ENCODE assay signal across 8 cellular contexts in the genomic region with DNA sequence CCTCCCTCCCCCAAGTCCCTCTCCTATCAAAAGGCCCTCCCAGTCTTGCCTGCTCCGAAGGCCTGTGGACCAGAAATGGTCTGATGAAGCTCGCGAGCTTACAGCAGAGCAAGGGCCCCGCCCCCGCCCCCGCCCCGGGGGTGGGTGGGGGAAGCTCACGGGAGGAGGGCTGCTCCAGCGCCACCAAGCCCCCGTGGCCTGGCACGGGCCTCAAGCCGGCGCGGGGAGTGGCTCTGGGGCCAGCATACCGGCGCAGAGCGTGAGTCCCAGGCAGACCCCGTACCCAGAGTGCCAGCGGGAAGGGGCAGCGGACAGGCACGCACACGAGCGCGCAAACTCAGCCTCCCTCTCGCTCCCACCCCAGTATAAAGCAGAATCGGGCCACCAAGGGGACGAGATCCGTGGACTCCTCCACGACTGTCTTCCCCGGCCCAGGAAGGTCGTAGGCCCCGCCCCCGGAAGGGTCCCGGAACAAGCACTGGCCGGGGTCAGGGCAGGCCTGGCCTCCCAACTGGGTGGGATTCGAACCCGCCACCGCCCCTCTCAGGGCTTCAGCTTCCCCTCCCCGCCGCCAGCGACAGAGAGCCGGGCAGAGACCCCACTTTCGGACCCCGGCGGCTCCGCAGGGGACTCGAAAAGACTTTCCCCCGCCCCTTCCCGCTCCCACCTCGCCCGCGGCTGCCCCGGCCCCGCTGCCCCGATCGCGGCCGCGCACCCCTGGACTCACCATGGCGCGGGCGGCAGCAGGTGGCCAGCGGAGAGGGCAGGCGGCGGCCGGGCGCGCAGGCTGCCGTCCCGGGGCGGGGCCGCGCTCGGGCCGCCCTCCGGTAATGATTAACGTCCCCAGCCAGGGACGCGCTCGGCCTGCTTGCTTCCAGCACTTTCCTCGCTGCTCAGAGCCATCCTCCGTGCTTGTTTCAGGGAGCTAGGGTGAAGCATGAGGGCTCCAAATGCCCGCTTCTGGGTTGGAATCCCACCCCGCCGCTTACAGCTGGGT. TPM values are rescaled to one million over a fixed set of nuclear protein-coding genes. Genes with fewer than 3 reads are reported as not detected.
A peak's percentile ranks its signal among the peaks of the same experiment; 100 is the strongest.
DNase-seq lines count a peak whose midpoint lies in the region; ATAC-seq and TF ChIP-seq lines count a peak whose summit lies in the region.

A gene (minus strand): TSS at position 762 of the 997 bp plus-strand sequence. CDS start 32 bp downstream, at position 730.

- no peak for TF ChIP-seq CTCF in epithelial cell of proximal tubule (conservative IDR thresholded peaks at IDR 0.05; ENCODE audit: low read depth, low read length)

- no peaks in the 10 kb centered on the region for H3K9me3 ChIP-seq in mucosa of stomach (ENCODE audit: control insufficient read depth, low read length)

- peak; percentile 63 for ATAC-seq in GM18867 (IDR thresholded peaks at IDR 0.05; ENCODE audit: unreplicated experiment)
- peak; percentile 84 for ATAC-seq in HG03108 (IDR thresholded peaks at IDR 0.05; ENCODE audit: unreplicated experiment)

- H3K4me3 ChIP-seq in epithelial cell of proximal tubule (ENCODE audit: low read depth, low read length) (peak within 1 kb of the TSS; percentile 86), mucosa of stomach (ENCODE audit: low read length) (peak within 1 kb of the TSS; percentile 52)

- H3K27me3 ChIP-seq in mucosa of stomach (ENCODE audit: control insufficient read depth, insufficient read depth, low read length), result no peaks in the 10 kb centered on the region

- H3K4me1 ChIP-seq in mucosa of stomach (ENCODE audit: control insufficient read depth, insufficient read depth, low read length), result peaks cover 17% of the 10 kb centered on the region

- DNase-seq in AG08395 (ENCODE audit: low spot score), result peak; percentile 81
- DNase-seq in NOMO-1 (lab: John Stamatoyannopoulos, UW; ENCODE audit: unreplicated experiment in 2 of 2), result peak; percentile 50 to 68
- DNase-seq in activated T-cell treated with anti-CD3 and anti-CD28 coated beads for 24 hours (ENCODE audit: low read depth), result peak; percentile 37
- DNase-seq in epithelial cell of proximal tubule (ENCODE audit: low read depth), result no peak
- DNase-seq in stimulated activated CD8-positive, alpha-beta memory T cell treated with anti-CD3 and anti-CD28 coated beads, Interleukin-4, amount 100 ng/mL, for 48 hours, result peak; percentile 75

- no peaks in the 10 kb centered on the region for H3K36me3 ChIP-seq in mucosa of stomach (ENCODE audit: control insufficient read depth, insufficient read depth, low read length)

- peak within 1 kb of the TSS; percentile 85 for H3K9ac ChIP-seq in mucosa of stomach (ENCODE audit: low read length)

RNA-seq across cellular contexts. Expression of the gene that starts here (rescaled TPM):
- total RNA-seq in epithelial cell of proximal tubule, result 122 and 165 TPM in 2 replicates
